Comparison of ENCODE assay signal across 2 cellular contexts in the genomic region with DNA sequence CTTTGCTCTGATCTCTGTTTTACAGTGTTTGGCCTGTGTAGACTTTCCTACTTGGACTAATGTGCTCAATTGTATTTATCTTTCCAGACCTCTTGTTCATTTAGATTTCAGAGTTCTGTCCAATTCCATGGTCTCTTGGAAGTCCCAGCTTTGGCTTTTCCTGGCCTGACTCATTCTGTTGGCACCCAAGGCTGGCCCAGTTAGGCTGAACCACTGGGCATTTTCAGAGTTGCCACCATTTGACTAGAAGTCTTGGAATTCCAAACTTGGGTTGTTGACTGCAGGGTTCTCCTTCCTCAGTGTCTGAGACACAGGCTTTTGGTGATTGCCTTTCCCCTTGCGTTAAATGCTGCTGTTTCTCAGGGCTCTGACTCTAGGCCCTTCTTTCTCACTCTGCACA.
TF ChIP-seq lines count a peak whose summit lies in the region.

No MANE protein-coding gene starts in this region.

TF ChIP-seq in SK-N-SH, 30 proteins besides CTCF, POLR2A, EP300 and RAD21 (continued from another document):
- TF ChIP-seq, protein P1, sequence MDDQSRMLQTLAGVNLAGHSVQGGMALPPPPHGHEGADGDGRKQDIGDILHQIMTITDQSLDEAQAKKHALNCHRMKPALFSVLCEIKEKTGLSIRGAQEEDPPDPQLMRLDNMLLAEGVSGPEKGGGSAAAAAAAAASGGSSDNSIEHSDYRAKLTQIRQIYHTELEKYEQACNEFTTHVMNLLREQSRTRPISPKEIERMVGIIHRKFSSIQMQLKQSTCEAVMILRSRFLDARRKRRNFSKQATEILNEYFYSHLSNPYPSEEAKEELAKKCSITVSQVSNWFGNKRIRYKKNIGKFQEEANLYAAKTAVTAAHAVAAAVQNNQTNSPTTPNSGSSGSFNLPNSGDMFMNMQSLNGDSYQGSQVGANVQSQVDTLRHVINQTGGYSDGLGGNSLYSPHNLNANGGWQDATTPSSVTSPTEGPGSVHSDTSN (IDR thresholded peaks at IDR 0.05), result no peak
- TF ChIP-seq GATA2 (CRISPR knock-in tag; IDR thresholded peaks at IDR 0.05) (no peak), FOSL2 (IDR thresholded peaks at IDR 0.05; ENCODE audit: borderline replicate concordance, low read depth) (no peak), TEAD4 (IDR thresholded peaks at IDR 0.05; ENCODE audit: borderline replicate concordance, insufficient read depth) (no peak), ELF1 (IDR thresholded peaks at IDR 0.05) (no peak), NRF1 (IDR thresholded peaks at IDR 0.05; ENCODE audit: low read depth, low read length) (no peak), RFX5 (IDR thresholded peaks at IDR 0.05; ENCODE audit: low read length) (no peak), CHD2 (IDR thresholded peaks at IDR 0.05; ENCODE audit: low read length, partially characterized antibody) (no peak), NFIC (IDR thresholded peaks at IDR 0.05; ENCODE audit: borderline replicate concordance) (no peak), MEF2A (IDR thresholded peaks at IDR 0.05; ENCODE audit: borderline replicate concordance, low read depth) (no peak), FOXM1 (IDR thresholded peaks at IDR 0.05; ENCODE audit: low read depth) (no peak), TCF12 (IDR thresholded peaks at IDR 0.05) (no peak), GABPA (IDR thresholded peaks at IDR 0.05; ENCODE audit: low read depth) (no peak), POLR2AphosphoS5 (IDR thresholded peaks at IDR 0.05; ENCODE audit: low read depth, low read length) (no peak)
- TF ChIP-seq, protein P2, sequence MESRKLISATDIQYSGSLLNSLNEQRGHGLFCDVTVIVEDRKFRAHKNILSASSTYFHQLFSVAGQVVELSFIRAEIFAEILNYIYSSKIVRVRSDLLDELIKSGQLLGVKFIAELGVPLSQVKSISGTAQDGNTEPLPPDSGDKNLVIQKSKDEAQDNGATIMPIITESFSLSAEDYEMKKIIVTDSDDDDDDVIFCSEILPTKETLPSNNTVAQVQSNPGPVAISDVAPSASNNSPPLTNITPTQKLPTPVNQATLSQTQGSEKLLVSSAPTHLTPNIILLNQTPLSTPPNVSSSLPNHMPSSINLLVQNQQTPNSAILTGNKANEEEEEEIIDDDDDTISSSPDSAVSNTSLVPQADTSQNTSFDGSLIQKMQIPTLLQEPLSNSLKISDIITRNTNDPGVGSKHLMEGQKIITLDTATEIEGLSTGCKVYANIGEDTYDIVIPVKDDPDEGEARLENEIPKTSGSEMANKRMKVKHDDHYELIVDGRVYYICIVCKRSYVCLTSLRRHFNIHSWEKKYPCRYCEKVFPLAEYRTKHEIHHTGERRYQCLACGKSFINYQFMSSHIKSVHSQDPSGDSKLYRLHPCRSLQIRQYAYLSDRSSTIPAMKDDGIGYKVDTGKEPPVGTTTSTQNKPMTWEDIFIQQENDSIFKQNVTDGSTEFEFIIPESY (IDR thresholded peaks at IDR 0.05; ENCODE audit: borderline replicate concordance, low read depth), result no peak

TF ChIP-seq in SK-N-SH treated with all-trans-retinoic acid at 6 μM for 48 hours, 23 proteins besides CTCF, POLR2A, EP300 and RAD21 (continued from another document):
- TF ChIP-seq, protein P3, sequence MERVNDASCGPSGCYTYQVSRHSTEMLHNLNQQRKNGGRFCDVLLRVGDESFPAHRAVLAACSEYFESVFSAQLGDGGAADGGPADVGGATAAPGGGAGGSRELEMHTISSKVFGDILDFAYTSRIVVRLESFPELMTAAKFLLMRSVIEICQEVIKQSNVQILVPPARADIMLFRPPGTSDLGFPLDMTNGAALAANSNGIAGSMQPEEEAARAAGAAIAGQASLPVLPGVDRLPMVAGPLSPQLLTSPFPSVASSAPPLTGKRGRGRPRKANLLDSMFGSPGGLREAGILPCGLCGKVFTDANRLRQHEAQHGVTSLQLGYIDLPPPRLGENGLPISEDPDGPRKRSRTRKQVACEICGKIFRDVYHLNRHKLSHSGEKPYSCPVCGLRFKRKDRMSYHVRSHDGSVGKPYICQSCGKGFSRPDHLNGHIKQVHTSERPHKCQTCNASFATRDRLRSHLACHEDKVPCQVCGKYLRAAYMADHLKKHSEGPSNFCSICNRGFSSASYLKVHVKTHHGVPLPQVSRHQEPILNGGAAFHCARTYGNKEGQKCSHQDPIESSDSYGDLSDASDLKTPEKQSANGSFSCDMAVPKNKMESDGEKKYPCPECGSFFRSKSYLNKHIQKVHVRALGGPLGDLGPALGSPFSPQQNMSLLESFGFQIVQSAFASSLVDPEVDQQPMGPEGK (CRISPR knock-in tag; IDR thresholded peaks at IDR 0.05; ENCODE audit: borderline replicate concordance), result no peak
